ENCODE assay signal across 19 cellular contexts in the genomic region with DNA sequence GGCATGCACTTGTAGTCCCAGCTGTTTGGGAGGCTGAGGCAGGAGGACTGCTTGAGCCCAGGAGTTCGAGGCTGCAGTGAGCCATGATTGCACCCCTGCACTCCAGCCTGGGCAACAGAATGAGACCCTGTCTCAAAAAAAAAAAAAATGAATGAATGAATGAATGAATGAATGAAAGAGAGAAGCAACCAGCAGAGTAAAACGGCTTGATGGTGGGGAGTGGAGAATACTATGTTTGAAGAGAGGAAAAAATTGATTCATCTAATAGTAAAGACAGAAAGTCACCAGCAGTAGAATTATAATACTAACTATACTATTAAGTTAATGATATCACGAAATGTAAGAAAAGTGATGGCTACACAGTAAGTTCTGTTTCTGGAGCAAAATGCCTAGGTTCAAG.
"Had no signal": no experiment of that assay in that cellular context is flagged by ENCODE, and none has a peak within 500 bp of the region (broad histone marks: within the 10 kb centered on the region; RNA-seq: fewer than 3 reads in every experiment).

No MANE protein-coding gene starts in this region.

- H3K4me2 ChIP-seq: smooth muscle cell had no signal

- H3K27me3 Mint-ChIP-seq: activated naive CD8-positive, alpha-beta T cell treated with anti-CD3 and anti-CD28 coated beads for 36 hours had no signal

- H3K27ac ChIP-seq: coronary artery, heart right ventricle, stomach, suprapubic skin, tibial nerve had no signal

- H3K36me3 Mint-ChIP-seq: activated CD8-positive, alpha-beta memory T cell treated with anti-CD3 and anti-CD28 coated beads, Interleukin-2, amount 10 ng/mL, durations not matched to agents 7 days and 5 days; activated naive CD8-positive, alpha-beta T cell treated with anti-CD3 and anti-CD28 coated beads for 36 hours; stimulated activated memory B cell treated with anti-CD40 and anti-IgM and Interleukin-4, amounts not matched to agents 10 μg/mL and 1 μg/mL and 100 μg/mL, for 72 hours had no signal

- H3K9me3 ChIP-seq: heart right ventricle, stomach, suprapubic skin, tibial nerve had no signal

- H3K4me3 Mint-ChIP-seq: activated CD4-positive, alpha-beta T cell treated with anti-CD3 and anti-CD28 coated beads, Interleukin-2, amount 10 ng/mL, durations not matched to agents 24 days and 14 days; activated CD8-positive, alpha-beta memory T cell treated with anti-CD3 and anti-CD28 coated beads, Interleukin-2, amount 10 ng/mL, durations not matched to agents 7 days and 5 days; activated CD8-positive, alpha-beta T cell treated with anti-CD3 and anti-CD28 coated beads for 36 hours; activated naive CD8-positive, alpha-beta T cell treated with anti-CD3 and anti-CD28 coated beads for 36 hours; nephron progenitor cell; stimulated activated memory B cell treated with anti-CD40 and anti-IgM and Interleukin-4, amounts not matched to agents 10 μg/mL and 1 μg/mL and 100 μg/mL, for 72 hours had no signal

- H3K4me1 ChIP-seq: heart right ventricle, stomach, suprapubic skin, tibial nerve had no signal

- H3K4me1 Mint-ChIP-seq: activated CD4-positive, alpha-beta T cell treated with anti-CD3 and anti-CD28 coated beads, Interleukin-2, amount 10 ng/mL, durations not matched to agents 24 days and 14 days; activated CD8-positive, alpha-beta memory T cell treated with anti-CD3 and anti-CD28 coated beads, Interleukin-2, amount 10 ng/mL, durations not matched to agents 7 days and 5 days; activated naive CD8-positive, alpha-beta T cell treated with anti-CD3 and anti-CD28 coated beads for 36 hours had no signal

- ATAC-seq: activated CD4-positive, CD25-positive, alpha-beta regulatory T cell treated with anti-CD3 and anti-CD28 coated beads, Interleukin-2, amount 50 U/mL, for 24 hours; activated CD8-positive, alpha-beta memory T cell treated with anti-CD3 and anti-CD28 coated beads, Interleukin-2, amount 10 ng/mL, durations not matched to agents 7 days and 5 days; activated CD8-positive, alpha-beta T cell treated with anti-CD3 and anti-CD28 coated beads for 36 hours; heart right ventricle; left colon; sciatic nerve; stimulated activated memory B cell treated with anti-CD40 and anti-IgM and Interleukin-4, amounts not matched to agents 10 μg/mL and 1 μg/mL and 100 μg/mL, for 72 hours had no signal

- H3K27me3 ChIP-seq: heart right ventricle, stomach, suprapubic skin, tibial nerve had no signal

- H3K4me3 ChIP-seq: coronary artery, heart right ventricle, smooth muscle cell, stomach, suprapubic skin, tibial nerve had no signal

- H3K27ac Mint-ChIP-seq: activated CD4-positive, alpha-beta T cell treated with anti-CD3 and anti-CD28 coated beads, Interleukin-2, amount 10 ng/mL, durations not matched to agents 24 days and 14 days; activated CD8-positive, alpha-beta memory T cell treated with anti-CD3 and anti-CD28 coated beads, Interleukin-2, amount 10 ng/mL, durations not matched to agents 7 days and 5 days; activated CD8-positive, alpha-beta T cell treated with anti-CD3 and anti-CD28 coated beads for 36 hours; activated naive CD8-positive, alpha-beta T cell treated with anti-CD3 and anti-CD28 coated beads for 36 hours; stimulated activated memory B cell treated with anti-CD40 and anti-IgM and Interleukin-4, amounts not matched to agents 10 μg/mL and 1 μg/mL and 100 μg/mL, for 72 hours had no signal

- H3K9me3 Mint-ChIP-seq: activated CD4-positive, alpha-beta T cell treated with anti-CD3 and anti-CD28 coated beads, Interleukin-2, amount 10 ng/mL, durations not matched to agents 24 days and 14 days; activated CD8-positive, alpha-beta T cell treated with anti-CD3 and anti-CD28 coated beads for 36 hours; activated naive CD8-positive, alpha-beta T cell treated with anti-CD3 and anti-CD28 coated beads for 36 hours; nephron progenitor cell; stimulated activated memory B cell treated with anti-CD40 and anti-IgM and Interleukin-4, amounts not matched to agents 10 μg/mL and 1 μg/mL and 100 μg/mL, for 72 hours had no signal

- DNase-seq: activated CD4-positive, alpha-beta T cell treated with anti-CD3 and anti-CD28 coated beads, Interleukin-2, amount 10 ng/mL, durations not matched to agents 24 days and 14 days; activated CD8-positive, alpha-beta memory T cell treated with anti-CD3 and anti-CD28 coated beads, Interleukin-2, amount 10 ng/mL, durations not matched to agents 7 days and 5 days; activated CD8-positive, alpha-beta T cell treated with anti-CD3 and anti-CD28 coated beads for 36 hours; activated naive CD4-positive, alpha-beta T cell treated with Interleukin-2 at 50 U/mL for 16 hours; activated naive CD8-positive, alpha-beta T cell treated with anti-CD3 and anti-CD28 coated beads for 36 hours; heart right ventricle; islet precursor cell; left colon; nephron progenitor cell; nucleus accumbens; stimulated activated CD4-positive, alpha-beta T cell treated with anti-CD3 and anti-CD28 coated beads, Interleukin-15, amount 100 ng/mL, for 24 hours; stomach had no signal
